Comparison of ENCODE assay signal across 14 cellular contexts in the genomic region with DNA sequence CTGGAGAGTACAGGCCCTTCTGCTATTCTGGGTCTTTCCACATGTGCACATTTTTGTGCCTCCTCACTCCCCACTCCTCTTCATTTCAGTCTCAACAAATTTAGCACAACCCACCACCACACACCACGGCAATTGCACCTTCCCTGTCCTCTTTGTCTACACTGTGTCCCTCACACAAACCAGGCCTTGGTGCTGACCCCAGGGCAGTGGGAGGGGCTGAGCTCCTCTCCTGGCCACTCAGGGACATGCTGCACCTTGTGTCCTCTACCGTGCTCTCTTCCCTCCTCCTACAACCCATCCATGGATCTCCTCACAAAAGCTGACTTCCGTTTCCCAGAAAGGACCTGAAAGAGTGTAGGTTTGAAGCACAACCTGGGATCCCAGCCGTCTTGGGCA.
DNase-seq lines count a peak whose midpoint lies in the region; ATAC-seq and TF ChIP-seq lines count a peak whose summit lies in the region.
"Had no signal": no experiment of that assay in that cellular context is flagged by ENCODE, and none has a peak within 500 bp of the region (broad histone marks: within the 10 kb centered on the region; RNA-seq: fewer than 3 reads in every experiment).

No MANE protein-coding gene starts in this region.

- no peaks in the 10 kb centered on the region for H3K4me1 ChIP-seq in left ventricle myocardium inferior
- H3K4me1 ChIP-seq in Loucy (ENCODE audit: insufficient read depth, low read length, poor library complexity, severe bottlenecking) = peaks cover 47% of the 10 kb centered on the region
- H3K4me1 ChIP-seq: right atrium auricular region had no signal

- H2AFZ ChIP-seq in Loucy (ENCODE audit: low read length) = no peak overlapping the region

- H3K36me3 Mint-ChIP-seq in dendritic cell treated with granulocyte-macrophage colony-stimulating factor and Interleukin-4, amounts not matched to agents 40 ng/mL and 50 ng/mL, for 4 days (ENCODE audit: low read depth) = no peaks in the 10 kb centered on the region
- H3K36me3 Mint-ChIP-seq: memory B cell had no signal

- no peaks in the 10 kb centered on the region for H3F3A ChIP-seq in Loucy (ENCODE audit: low read depth)

- no peaks in the 10 kb centered on the region for H3K36me3 ChIP-seq in left ventricle myocardium inferior
- H3K36me3 ChIP-seq in Loucy (ENCODE audit: insufficient read depth, low read length) = no peaks in the 10 kb centered on the region
- H3K36me3 ChIP-seq: cardiac muscle cell, right atrium auricular region had no signal

- no peak for TF ChIP-seq CTCF in left ventricle myocardium inferior (IDR thresholded peaks at IDR 0.05; ENCODE audit: borderline replicate concordance)
- TF ChIP-seq CTCF in Loucy (conservative IDR thresholded peaks at IDR 0.05; ENCODE audit: low read length) = no peak

- ATAC-seq in Right ventricle myocardium inferior (peak; percentile 4), HG03439 (IDR thresholded peaks at IDR 0.05; ENCODE audit: unreplicated experiment) (no peak)

- H4K20me1 ChIP-seq in Loucy (ENCODE audit: insufficient read depth, low read length, poor library complexity, severe bottlenecking) = no peaks in the 10 kb centered on the region

- peaks cover 79% of the 10 kb centered on the region for H3K4me1 Mint-ChIP-seq in dendritic cell treated with granulocyte-macrophage colony-stimulating factor and Interleukin-4, amounts not matched to agents 40 ng/mL and 50 ng/mL, for 4 days (ENCODE audit: low read depth)

- H3K79me2 ChIP-seq in Loucy (ENCODE audit: insufficient read depth, low read length) = no peaks in the 10 kb centered on the region

- no peaks in the 10 kb centered on the region for H3K9me2 ChIP-seq in Loucy (replicated peaks; ENCODE audit: low read depth, low read length)

- H3K9me3 Mint-ChIP-seq in dendritic cell treated with granulocyte-macrophage colony-stimulating factor and Interleukin-4, amounts not matched to agents 40 ng/mL and 50 ng/mL, for 4 days = no peaks in the 10 kb centered on the region
- H3K9me3 Mint-ChIP-seq: memory B cell had no signal

- H3K9me3 ChIP-seq in left ventricle myocardium inferior (replicated peaks) (no peaks in the 10 kb centered on the region), Loucy (ENCODE audit: insufficient read depth, low read depth, low read length) (no peaks in the 10 kb centered on the region)
- H3K9me3 ChIP-seq: right atrium auricular region had no signal

- peak overlapping the region; percentile 36 for H3K27ac Mint-ChIP-seq in dendritic cell treated with granulocyte-macrophage colony-stimulating factor and Interleukin-4, amounts not matched to agents 40 ng/mL and 50 ng/mL, for 4 days
- H3K27ac Mint-ChIP-seq: memory B cell had no signal

- H3K4me3 Mint-ChIP-seq in dendritic cell treated with granulocyte-macrophage colony-stimulating factor and Interleukin-4, amounts not matched to agents 40 ng/mL and 50 ng/mL, for 4 days = no peak overlapping the region
- H3K4me3 Mint-ChIP-seq: memory B cell had no signal

- no peak for DNase-seq in Right ventricle myocardium inferior (ENCODE audit: missing footprints)
- DNase-seq in left ventricle myocardium inferior = no peak
- no peak for DNase-seq in NCI-H1092 treated with DMSO at 0.1 percent for 48 hours (lab: John Stamatoyannopoulos, UW)
- DNase-seq in mucosa of gallbladder (ENCODE audit: low spot score) = no peak
- DNase-seq in posterior vena cava (ENCODE audit: low spot score) = no peak
- DNase-seq: DMS 273 treated with DMSO at 0.1 percent for 48 hours, IMR-90, NCI-H526 treated with DMSO at 0.1 percent for 48 hours had no signal

- peak overlapping the region; percentile 28 for H3K9ac ChIP-seq in Loucy (ENCODE audit: low read depth, low read length, poor library complexity, severe bottlenecking)

- no peaks in the 10 kb centered on the region for H3K27me3 Mint-ChIP-seq in dendritic cell treated with granulocyte-macrophage colony-stimulating factor and Interleukin-4, amounts not matched to agents 40 ng/mL and 50 ng/mL, for 4 days
- H3K27me3 Mint-ChIP-seq: memory B cell had no signal

- intact Hi-C loops in Right ventricle myocardium inferior (cut with DNase I) = no loop called here
- intact Hi-C loops in left ventricle myocardium inferior (cut with micrococcal nuclease) = no loop called here
- intact Hi-C loops in dendritic cell treated with granulocyte-macrophage colony-stimulating factor and Interleukin-4, amounts not matched to agents 40 ng/mL and 50 ng/mL, for 4 days (cut with micrococcal nuclease) = loop anchor here (5.0 kb wide), 1 partner anchor 94 kb away; no protein-coding TSS in a partner anchor
- intact Hi-C loops in posterior vena cava (cut with DNase I) = no loop called here

- H3K27me3 ChIP-seq in left ventricle myocardium inferior (ENCODE audit: low read depth) (peaks cover 62% of the 10 kb centered on the region), Loucy (ENCODE audit: insufficient read depth, low read length, poor library complexity, severe bottlenecking) (no peaks in the 10 kb centered on the region)
- H3K27me3 ChIP-seq: cardiac muscle cell, right atrium auricular region had no signal

- peak overlapping the region; percentile 1 for H3K4me2 ChIP-seq in Loucy (ENCODE audit: low read depth, low read length, poor library complexity, severe bottlenecking)

- H3K27ac ChIP-seq in left ventricle myocardium inferior (replicated peaks) = no peak overlapping the region
- H3K27ac ChIP-seq: cardiac muscle cell, right atrium auricular region had no signal

- H3K4me3 ChIP-seq in left ventricle myocardium inferior (no peak overlapping the region), Loucy (ENCODE audit: low read length, poor library complexity, severe bottlenecking) (no peak overlapping the region)
- H3K4me3 ChIP-seq: cardiac muscle cell, right atrium auricular region had no signal
